ENCODE assay signal across 8 cellular contexts in genomic region chr1:206469411-206469932, GRCh38. TPM values are rescaled to one million over a fixed set of nuclear protein-coding genes. Genes with fewer than 3 reads are reported as not detected.
DNase-seq lines count a peak whose midpoint lies in the region; ATAC-seq and TF ChIP-seq lines count a peak whose summit lies in the region.

No MANE protein-coding gene starts in this region.

- no peak for TF ChIP-seq CTCF in AG04450 (IDR thresholded peaks at IDR 0.05; ENCODE audit: low read depth, low read length)
- TF ChIP-seq CTCF in foreskin fibroblast (IDR thresholded peaks at IDR 0.05; ENCODE audit: low read depth, low read length) = no peak

- H3K9ac ChIP-seq in HUES64 (ENCODE audit: low read depth, low read length) = no peak overlapping the region

- no peak overlapping the region for H3K27ac Mint-ChIP-seq in activated T-cell treated with anti-CD3 and anti-CD28 coated beads, Interleukin-2, amount 50 U/mL, for 72 hours

- H3K4me1 Mint-ChIP-seq in activated T-cell treated with anti-CD3 and anti-CD28 coated beads, Interleukin-2, amount 50 U/mL, for 72 hours (ENCODE audit: low read depth) = peaks cover 92% of the 10 kb centered on the region

- CTCF ChIA-PET in AG04450 (lab: Charles Lee) = interaction anchor here (1.0 to 3.7 kb wide), 7 partner anchors 7 to 114 kb away, joined by 3 to 34 read pairs (median 9); no protein-coding TSS in a partner anchor

- 61% methylated on average over 2 of the region's 2 CpGs for WGBS in HUES64

- no peak for ATAC-seq in activated T-cell treated with anti-CD3 and anti-CD28 coated beads, Interleukin-2, amount 50 U/mL, for 72 hours (replicated peaks in 1 of 2)
- ATAC-seq in HG03135 (IDR thresholded peaks at IDR 0.05; ENCODE audit: unreplicated experiment) = no peak
- no peak for ATAC-seq in GM19452 (IDR thresholded peaks at IDR 0.05; ENCODE audit: unreplicated experiment)

- H3K9me3 ChIP-seq in AG04450 (ENCODE audit: control insufficient read depth, insufficient read depth, low read length) = no peaks in the 10 kb centered on the region
- no peaks in the 10 kb centered on the region for H3K9me3 ChIP-seq in HUES64 (ENCODE audit: insufficient read depth, low read depth, low read length)

- no peaks in the 10 kb centered on the region for H3K27me3 Mint-ChIP-seq in activated T-cell treated with anti-CD3 and anti-CD28 coated beads, Interleukin-2, amount 50 U/mL, for 72 hours (ENCODE audit: low read depth)

- POLR2A ChIA-PET in AG04450 (lab: Yijun Ruan, JAX) = interaction anchor here (1.2 to 2.3 kb wide), 2 partner anchors 10 to 205 kb away, joined by 3 to 7 read pairs; no protein-coding TSS in a partner anchor

- H3K4me1 ChIP-seq in HUES64 (ENCODE audit: insufficient read depth, low read length) = peaks cover 45% of the 10 kb centered on the region

- no peaks in the 10 kb centered on the region for H3K9me3 Mint-ChIP-seq in activated T-cell treated with anti-CD3 and anti-CD28 coated beads, Interleukin-2, amount 50 U/mL, for 72 hours

- H3K27me3 ChIP-seq in AG04450 (ENCODE audit: control insufficient read depth, insufficient read depth, low read length) (no peaks in the 10 kb centered on the region), HUES64 (ENCODE audit: insufficient read depth, low read length) (peaks cover 8% of the 10 kb centered on the region; the same call in 1 of the 2 replicates)

- H3K36me3 ChIP-seq in HUES64 (ENCODE audit: insufficient read depth, low read length) = no peaks in the 10 kb centered on the region

- no peak overlapping the region for H3K4me3 ChIP-seq in AG04450 (ENCODE audit: low read depth, low read length)
- H3K4me3 ChIP-seq in HUES64 (ENCODE audit: low read length) = peak overlapping the region; percentile 71; the same call in 1 of the 2 replicates
- H3K4me3 ChIP-seq in foreskin fibroblast (ENCODE audit: low read depth in 1 of 2, low read length in 2 of 2) = peak overlapping the region in 1 of 2 donors; percentile 55

- H3K36me3 Mint-ChIP-seq in activated T-cell treated with anti-CD3 and anti-CD28 coated beads, Interleukin-2, amount 50 U/mL, for 72 hours (ENCODE audit: insufficient read depth in 2 of 2) = peaks cover 5 to 11% of the 10 kb centered on the region in 2 donors

- peak overlapping the region; percentile 86 to 96 for H3K4me3 Mint-ChIP-seq in activated T-cell treated with anti-CD3 and anti-CD28 coated beads, Interleukin-2, amount 50 U/mL, for 72 hours

- no peak for DNase-seq in AG04450 (ENCODE audit: low read depth, low spot score)
- DNase-seq in activated T-cell treated with anti-CD3 and anti-CD28 coated beads, Interleukin-2, amount 50 U/mL, for 72 hours = peak in 1 of 2 donors; percentile 31
- DNase-seq in left kidney (ENCODE audit: low read depth, low spot score) = peak; percentile 41
- no peak for DNase-seq in NCI-H524 treated with DMSO at 0.1 percent for 48 hours (lab: John Stamatoyannopoulos, UW)
- no peak for DNase-seq in foreskin fibroblast

- H3K27ac ChIP-seq in AG04450 (ENCODE audit: low read depth, low read length) (peak overlapping the region; percentile 82), HUES64 (ENCODE audit: low read depth, low read length) (no peak overlapping the region)

RNA-seq across cellular contexts. Expression of gene IKBKE, which starts 0.8 kb away (rescaled TPM):
- polyA plus RNA-seq in AG04450 (2011; rRNA removed) = 20.8 and 27.6 TPM in 2 replicates
- 38.9 and 52.9 TPM in 2 replicates for polyA minus RNA-seq in AG04450 (2011; rRNA and poly(A)+ RNA removed)
- 7.2 TPM for polyA plus RNA-seq in HUES64 (2013, experiment 1 of 2)
- polyA plus RNA-seq in HUES64 (2013, experiment 2 of 2) = 6.1 TPM
- total RNA-seq in activated T-cell treated with anti-CD3 and anti-CD28 coated beads, Interleukin-2, amount 50 U/mL, for 72 hours = 10 to 100 TPM; 21.0 to 21.1 TPM

RNA-seq across cellular contexts. Expression of gene RASSF5, which starts 37.9 kb away (rescaled TPM):
- polyA plus RNA-seq in AG04450 (2011; rRNA removed) = 2.3 and 2.4 TPM in 2 replicates
- 3.2 and 4.4 TPM in 2 replicates for polyA minus RNA-seq in AG04450 (2011; rRNA and poly(A)+ RNA removed)
- 0.85 TPM for polyA plus RNA-seq in HUES64 (2013, experiment 1 of 2)
- 0.82 TPM for polyA plus RNA-seq in HUES64 (2013, experiment 2 of 2)
- 100 to 1,000 TPM; 227 to 240 TPM for total RNA-seq in activated T-cell treated with anti-CD3 and anti-CD28 coated beads, Interleukin-2, amount 50 U/mL, for 72 hours
